10 cellular contexts compared by ENCODE assay signal in the genomic region with DNA sequence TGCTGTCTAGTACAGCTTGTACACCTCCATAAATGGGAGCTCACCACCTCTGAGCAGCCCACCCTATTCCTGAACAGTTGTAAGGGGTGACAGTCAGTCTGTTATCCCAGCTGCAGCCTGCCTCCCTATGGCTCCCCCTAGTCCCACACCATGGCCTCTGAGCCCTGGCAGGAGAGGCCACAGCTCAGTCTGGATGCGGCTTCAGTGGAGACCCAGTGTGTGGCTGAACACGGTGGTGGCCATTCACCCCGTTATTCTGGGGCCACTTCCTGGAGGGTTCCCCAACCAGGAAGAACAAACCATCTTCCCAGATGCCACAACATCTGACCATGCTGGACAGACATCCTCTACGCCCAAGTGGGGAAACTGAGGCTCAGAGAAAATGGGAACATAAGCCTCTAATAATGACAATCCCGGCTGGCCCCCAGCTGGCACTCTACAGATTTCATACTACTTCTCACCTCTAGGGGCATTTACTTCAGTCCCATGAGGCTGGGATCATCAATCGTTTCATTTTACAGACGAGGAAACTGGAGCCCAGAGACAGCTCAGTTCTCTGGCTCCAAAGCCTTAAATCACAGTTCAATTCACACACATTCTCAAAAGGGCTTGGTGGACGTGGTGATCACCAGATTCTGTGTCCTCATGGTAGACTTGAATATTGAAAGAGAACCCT. TPM values are rescaled to one million over a fixed set of nuclear protein-coding genes. Genes with fewer than 3 reads are reported as not detected.
DNase-seq lines count a peak whose midpoint lies in the region; ATAC-seq and TF ChIP-seq lines count a peak whose summit lies in the region.
"Had no signal": no experiment of that assay in that cellular context is flagged by ENCODE, and none has a peak within 500 bp of the region (broad histone marks: within the 10 kb centered on the region; RNA-seq: fewer than 3 reads in every experiment).

No MANE protein-coding gene starts in this region.

- H3K27ac ChIP-seq in hepatocyte: no peak overlapping the region

- no peaks in the 10 kb centered on the region for H3K9me3 ChIP-seq in hepatocyte (ENCODE audit: low read depth)

- no peaks in the 10 kb centered on the region for H3K36me3 ChIP-seq in H7 (replicated peaks; ENCODE audit: control insufficient read depth, insufficient read depth, low read length)
- H3K36me3 ChIP-seq in hepatocyte (replicated peaks; ENCODE audit: insufficient read depth, low read depth): no peaks in the 10 kb centered on the region

- no peaks in the 10 kb centered on the region for H3K9me3 Mint-ChIP-seq in stimulated activated effector memory CD8-positive, alpha-beta T cell treated with anti-CD3 and anti-CD28 coated beads, Interleukin-12 subunit alpha, Interleukin-12 subunit beta, amount 100 ng/mL, for 72 hours
- H3K9me3 Mint-ChIP-seq: activated T-cell treated with anti-CD3 and anti-CD28 coated beads, Interleukin-2, amount 50 U/mL, for 72 hours had no signal

- H2AFZ ChIP-seq in hepatocyte: no peak overlapping the region

- H3K4me3 ChIP-seq in H7 (ENCODE audit: insufficient read depth, low read depth, low read length) (no peak overlapping the region), hepatocyte (no peak overlapping the region)

- DNase-seq in AG20443 (ENCODE audit: low spot score) (peak; percentile 50), H7 (peak; percentile 83), hepatocyte (ENCODE audit: low spot score) (no peak), head of caudate nucleus (no peak), NCI-H345 treated with DMSO at 0.1 percent for 48 hours (lab: John Stamatoyannopoulos, UW; ENCODE audit: unreplicated experiment) (no peak)
- DNase-seq in stimulated activated effector memory CD8-positive, alpha-beta T cell treated with anti-CD3 and anti-CD28 coated beads, Interleukin-12 subunit alpha, Interleukin-12 subunit beta, amount 100 ng/mL, for 72 hours (ENCODE audit: low spot score in 2 of 2): no peak
- DNase-seq: activated T-cell treated with anti-CD3 and anti-CD28 coated beads, Interleukin-2, amount 50 U/mL, for 72 hours; stimulated activated CD8-positive, alpha-beta memory T cell treated with anti-CD3 and anti-CD28 coated beads, Interleukin-4, amount 100 ng/mL, for 48 hours had no signal

- no peak overlapping the region for H3K27ac Mint-ChIP-seq in stimulated activated effector memory CD8-positive, alpha-beta T cell treated with anti-CD3 and anti-CD28 coated beads, Interleukin-12 subunit alpha, Interleukin-12 subunit beta, amount 100 ng/mL, for 72 hours
- H3K27ac Mint-ChIP-seq: activated T-cell treated with anti-CD3 and anti-CD28 coated beads, Interleukin-2, amount 50 U/mL, for 72 hours had no signal

- no peaks in the 10 kb centered on the region; the same call in 1 of the 2 replicates for H3K27me3 ChIP-seq in H7 (ENCODE audit: control insufficient read depth, insufficient read depth, low read length)
- no peaks in the 10 kb centered on the region for H3K27me3 ChIP-seq in hepatocyte

- intact Hi-C loops in head of caudate nucleus (cut with DNase I): no loop called here

- 73% methylated on average over 8 of the region's 8 CpGs for WGBS in hepatocyte (ENCODE audit: low lambda C conversion rate, missing lambda C conversion rate)

- H3K36me3 Mint-ChIP-seq in stimulated activated effector memory CD8-positive, alpha-beta T cell treated with anti-CD3 and anti-CD28 coated beads, Interleukin-12 subunit alpha, Interleukin-12 subunit beta, amount 100 ng/mL, for 72 hours: no peaks in the 10 kb centered on the region

- no peaks in the 10 kb centered on the region for H3K9me2 ChIP-seq in hepatocyte (replicated peaks; ENCODE audit: insufficient read depth)

- peak; percentile 50 for ATAC-seq in SK-N-SH treated with all-trans-retinoic acid at 6 μM for 48 hours
- no peak for ATAC-seq in HG02678 (IDR thresholded peaks at IDR 0.05; ENCODE audit: unreplicated experiment)
- no peak for ATAC-seq in stimulated activated effector memory CD8-positive, alpha-beta T cell treated with anti-CD3 and anti-CD28 coated beads, Interleukin-12 subunit alpha, Interleukin-12 subunit beta, amount 100 ng/mL, for 72 hours
- ATAC-seq: activated T-cell treated with anti-CD3 and anti-CD28 coated beads, Interleukin-2, amount 50 U/mL, for 72 hours had no signal

- no peak overlapping the region for H3K4me2 ChIP-seq in hepatocyte

- H3K79me2 ChIP-seq in hepatocyte: no peaks in the 10 kb centered on the region

- H3K4me3 Mint-ChIP-seq in stimulated activated effector memory CD8-positive, alpha-beta T cell treated with anti-CD3 and anti-CD28 coated beads, Interleukin-12 subunit alpha, Interleukin-12 subunit beta, amount 100 ng/mL, for 72 hours: no peak overlapping the region
- H3K4me3 Mint-ChIP-seq: activated T-cell treated with anti-CD3 and anti-CD28 coated beads, Interleukin-2, amount 50 U/mL, for 72 hours had no signal

- no peaks in the 10 kb centered on the region for H4K20me1 ChIP-seq in hepatocyte (ENCODE audit: insufficient read depth, poor library complexity, severe bottlenecking)

- no peaks in the 10 kb centered on the region for H3K4me1 ChIP-seq in hepatocyte (ENCODE audit: insufficient read depth)

- TF ChIP-seq CTCF in hepatocyte (IDR thresholded peaks at IDR 0.05; ENCODE audit: poor library complexity): peak; percentile 10

- H3K4me1 Mint-ChIP-seq in stimulated activated effector memory CD8-positive, alpha-beta T cell treated with anti-CD3 and anti-CD28 coated beads, Interleukin-12 subunit alpha, Interleukin-12 subunit beta, amount 100 ng/mL, for 72 hours: peaks cover 9% of the 10 kb centered on the region

TF ChIP-seq in SK-N-SH treated with all-trans-retinoic acid at 6 μM for 48 hours, 23 proteins besides CTCF, POLR2A, EP300 and RAD21:
- no peak for TF ChIP-seq SNAI2 (CRISPR knock-in tag; IDR thresholded peaks at IDR 0.05)

RNA-seq across cellular contexts. Expression of gene GRIP2, which starts 9.3 kb away (rescaled TPM):
- total RNA-seq in H7 (2014; rRNA removed; shearing (Covaris generic)): 2.2 and 2.9 TPM in 2 replicates
- 0.73 and 1.0 TPM in 2 replicates for total RNA-seq in hepatocyte
- 2.4 and 3.6 TPM in 2 replicates for polyA plus RNA-seq in hepatocyte

Comparison
In these comparisons a context has a peak if more than half of its experiments do, and no peak if none do; other contexts are left out.
1. DNase-seq: peak in AG20443 (single experiment) and H7 (single experiment); none in hepatocyte (single experiment), stimulated activated effector memory CD8-positive, alpha-beta T cell treated with anti-CD3 and anti-CD28 coated beads, Interleukin-12 subunit alpha, Interleukin-12 subunit beta, amount 100 ng/mL, for 72 hours (0 of 2), head of caudate nucleus (0 of 42) and NCI-H345 treated with DMSO at 0.1 percent for 48 hours (single experiment).